Comparison of ENCODE assay signal across 12 cellular contexts in genomic region chr2:1990724-1991123, GRCh38.
DNase-seq lines count a peak whose midpoint lies in the region; ATAC-seq and TF ChIP-seq lines count a peak whose summit lies in the region.
"Had no signal": no experiment of that assay in that cellular context is flagged by ENCODE, and none has a peak within 500 bp of the region (broad histone marks: within the 10 kb centered on the region; RNA-seq: fewer than 3 reads in every experiment).

No MANE protein-coding gene starts in this region.

- no peaks in the 10 kb centered on the region for H3K36me3 Mint-ChIP-seq in stimulated activated effector memory CD8-positive, alpha-beta T cell treated with anti-CD3 and anti-CD28 coated beads, Interleukin-12 subunit alpha, Interleukin-12 subunit beta, amount 100 ng/mL, for 72 hours

- H3K4me3 Mint-ChIP-seq in stimulated activated effector memory CD8-positive, alpha-beta T cell treated with anti-CD3 and anti-CD28 coated beads, Interleukin-12 subunit alpha, Interleukin-12 subunit beta, amount 100 ng/mL, for 72 hours = no peak overlapping the region
- H3K4me3 Mint-ChIP-seq: T-helper 17 cell had no signal

- intact Hi-C loops in left cardiac atrium (cut with DNase I) = no loop called here

- H3K4me1 Mint-ChIP-seq in stimulated activated effector memory CD8-positive, alpha-beta T cell treated with anti-CD3 and anti-CD28 coated beads, Interleukin-12 subunit alpha, Interleukin-12 subunit beta, amount 100 ng/mL, for 72 hours = peaks cover 5% of the 10 kb centered on the region

- H3K27ac ChIP-seq in RWPE2 (ENCODE audit: poor library complexity, severe bottlenecking) = no peak overlapping the region
- H3K27ac ChIP-seq: gastrocnemius medialis, parathyroid adenoma had no signal

- no peak overlapping the region for H3K27ac Mint-ChIP-seq in stimulated activated effector memory CD8-positive, alpha-beta T cell treated with anti-CD3 and anti-CD28 coated beads, Interleukin-12 subunit alpha, Interleukin-12 subunit beta, amount 100 ng/mL, for 72 hours
- H3K27ac Mint-ChIP-seq: T-helper 17 cell had no signal

- no peaks in the 10 kb centered on the region for H3K27me3 ChIP-seq in RWPE2 (ENCODE audit: insufficient read depth, poor library complexity, severe bottlenecking)
- H3K27me3 ChIP-seq: gastrocnemius medialis had no signal

- peaks cover 3% of the 10 kb centered on the region for H3K9me3 ChIP-seq in RWPE2 (ENCODE audit: severe bottlenecking)
- H3K9me3 ChIP-seq: gastrocnemius medialis had no signal

- TF ChIP-seq CTCF in RWPE2 (IDR thresholded peaks at IDR 0.05; ENCODE audit: poor library complexity, severe bottlenecking) = no peak

- H3K36me3 ChIP-seq in RWPE2 (ENCODE audit: low read depth) = no peaks in the 10 kb centered on the region
- H3K36me3 ChIP-seq: gastrocnemius medialis had no signal

- peaks cover 6% of the 10 kb centered on the region for H3K9me3 Mint-ChIP-seq in stimulated activated effector memory CD8-positive, alpha-beta T cell treated with anti-CD3 and anti-CD28 coated beads, Interleukin-12 subunit alpha, Interleukin-12 subunit beta, amount 100 ng/mL, for 72 hours

- peak; percentile 60 for DNase-seq in KG1 (lab: John Stamatoyannopoulos, UW)
- no peak for DNase-seq in RWPE2 (ENCODE audit: low spot score)
- DNase-seq in left cardiac atrium = peak; percentile 49
- DNase-seq in stimulated activated effector memory CD8-positive, alpha-beta T cell treated with anti-CD3 and anti-CD28 coated beads, Interleukin-12 subunit alpha, Interleukin-12 subunit beta, amount 100 ng/mL, for 72 hours (ENCODE audit: low spot score in 2 of 2) = no peak
- DNase-seq in activated CD4-positive, alpha-beta T cell treated with anti-CD3 and anti-CD28 coated beads for 4 hours = no peak
- DNase-seq: activated gamma-delta T cell treated with Interleukin-2 at 50 U/mL for 16 hours, gastrocnemius medialis, T-helper 17 cell had no signal

- peak; percentile 47; the same call in 2 of the 3 replicates for ATAC-seq in RWPE2 (ENCODE audit: low read depth)
- ATAC-seq in left cardiac atrium = peak; percentile 90 to 92
- ATAC-seq in stimulated activated effector memory CD8-positive, alpha-beta T cell treated with anti-CD3 and anti-CD28 coated beads, Interleukin-12 subunit alpha, Interleukin-12 subunit beta, amount 100 ng/mL, for 72 hours = peak; percentile 39
- ATAC-seq in GM19023 (IDR thresholded peaks at IDR 0.05; ENCODE audit: unreplicated experiment) = no peak
- ATAC-seq in GM19328 (IDR thresholded peaks at IDR 0.05; ENCODE audit: unreplicated experiment) = no peak
- ATAC-seq: gastrocnemius medialis, K562, T-helper 17 cell had no signal

- H3K4me1 ChIP-seq in RWPE2 (ENCODE audit: insufficient read depth, poor library complexity, severe bottlenecking) = no peaks in the 10 kb centered on the region
- H3K4me1 ChIP-seq: gastrocnemius medialis, parathyroid adenoma had no signal

- no peak overlapping the region for H3K4me3 ChIP-seq in RWPE2 (ENCODE audit: severe bottlenecking)
- H3K4me3 ChIP-seq: gastrocnemius medialis, K562 had no signal

Comparison
In these comparisons a context has a peak if more than half of its experiments do, and no peak if none do; other contexts are left out.
1. DNase-seq: peak in KG1 (single experiment) and left cardiac atrium (single experiment); none in RWPE2 (single experiment), stimulated activated effector memory CD8-positive, alpha-beta T cell treated with anti-CD3 and anti-CD28 coated beads, Interleukin-12 subunit alpha, Interleukin-12 subunit beta, amount 100 ng/mL, for 72 hours (0 of 2) and activated CD4-positive, alpha-beta T cell treated with anti-CD3 and anti-CD28 coated beads for 4 hours (0 of 2).
2. ATAC-seq: peak in RWPE2 (single experiment), left cardiac atrium (2 of 2) and stimulated activated effector memory CD8-positive, alpha-beta T cell treated with anti-CD3 and anti-CD28 coated beads, Interleukin-12 subunit alpha, Interleukin-12 subunit beta, amount 100 ng/mL, for 72 hours (single experiment); none in GM19023 (single experiment) and GM19328 (single experiment).